ENCODE assay signal across 1 cellular context in the genomic region with DNA sequence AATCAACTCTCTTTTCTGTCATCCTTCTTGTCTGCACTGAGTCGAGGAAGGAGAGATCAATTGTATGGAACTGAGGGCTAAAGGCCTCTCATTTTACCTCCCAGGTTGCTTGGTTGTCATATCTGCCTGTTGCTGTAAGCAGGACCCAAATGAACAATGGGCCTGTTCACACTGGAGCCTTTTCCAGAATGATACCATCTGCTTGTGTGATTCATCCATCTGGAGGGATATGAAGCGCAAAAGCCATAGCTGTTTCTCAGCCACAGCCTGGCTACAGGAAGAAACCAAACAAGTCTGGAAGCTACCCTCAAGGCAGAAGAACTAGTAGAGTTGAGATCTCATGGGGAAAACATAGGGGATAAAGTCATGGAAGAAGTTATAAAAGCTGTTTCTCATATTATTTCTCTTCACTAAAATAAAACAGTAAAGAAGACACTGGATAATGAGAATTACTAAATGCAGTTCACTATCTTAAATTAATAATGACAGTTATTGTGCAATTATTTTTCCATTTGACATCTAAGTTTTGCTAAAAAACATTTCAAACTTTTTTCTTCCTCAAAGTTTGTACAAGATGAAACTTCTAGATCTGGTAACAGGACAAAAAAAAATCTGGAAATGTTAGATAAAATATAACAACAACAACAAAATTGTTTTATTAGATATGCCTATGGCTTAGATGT.
TF ChIP-seq lines count a peak whose summit lies in the region.

No MANE protein-coding gene starts in this region.

TF ChIP-seq in IMR-90, 13 proteins besides CTCF, POLR2A, EP300 and RAD21:
- TF ChIP-seq MAZ (IDR thresholded peaks at IDR 0.05; ENCODE audit: borderline replicate concordance, low read depth, low read length) (no peak), CEBPB (IDR thresholded peaks at IDR 0.05; ENCODE audit: low read depth, low read length) (0 out of 2 replicates have a peak, but pooled peaks have one; percentile 30), FOS (IDR thresholded peaks at IDR 0.05; ENCODE audit: low read depth, low read length) (no peak)
